25 cellular contexts compared by ENCODE assay signal in genomic region chr19:13238891-13239534, GRCh38.
A peak's percentile ranks its signal among the peaks of the same experiment; 100 is the strongest.
DNase-seq lines count a peak whose midpoint lies in the region; ATAC-seq and TF ChIP-seq lines count a peak whose summit lies in the region.
"Had no signal": no experiment of that assay in that cellular context is flagged by ENCODE, and none has a peak within 500 bp of the region (broad histone marks: within the 10 kb centered on the region; RNA-seq: fewer than 3 reads in every experiment).

No MANE protein-coding gene starts in this region.

- H3K4me2 ChIP-seq in osteoblast (ENCODE audit: insufficient read depth, low read length): no peak overlapping the region
- H3K4me2 ChIP-seq: KMS-11 had no signal

- no peak overlapping the region for H3K27ac ChIP-seq in CD4-positive, CD25-positive, alpha-beta regulatory T cell (ENCODE audit: insufficient read depth, low read length, poor library complexity, severe bottlenecking)
- H3K27ac ChIP-seq in osteoblast (ENCODE audit: low read depth, low read length): no peak overlapping the region
- no peak overlapping the region for H3K27ac ChIP-seq in ascending aorta
- H3K27ac ChIP-seq: KMS-11, SJSA1 had no signal

- no peak overlapping the region for H2AFZ ChIP-seq in osteoblast (ENCODE audit: low read length)

- TF ChIP-seq CTCF in WTC11 (IDR thresholded peaks at IDR 0.05): no peak
- TF ChIP-seq CTCF in osteoblast (IDR thresholded peaks at IDR 0.05; ENCODE audit: extremely low read depth, low read depth, low read length): no peak
- no peak for TF ChIP-seq CTCF in ascending aorta (IDR thresholded peaks at IDR 0.05)
- TF ChIP-seq CTCF in GM20000 (IDR thresholded peaks at IDR 0.05; ENCODE audit: extremely low read depth, missing control alignments): no peak

- no peak for DNase-seq in CD4-positive, CD25-positive, alpha-beta regulatory T cell
- DNase-seq in ELF-1 (ENCODE audit: low read depth, low spot score): peak; percentile 15
- no peak for DNase-seq in WTC11 (ENCODE audit: low spot score)
- DNase-seq in osteoblast (ENCODE audit: insufficient read length, low spot score, missing footprints): peak; percentile 82
- DNase-seq in ascending aorta (ENCODE audit: low spot score in 2 of 2): no peak
- no peak for DNase-seq in GM20000 (ENCODE audit: low spot score)
- DNase-seq: C1 segment of cervical spinal cord; Caco-2; CD8-positive, alpha-beta T cell; DMS 273 treated with DMSO at 0.1 percent for 48 hours; DMS79; EL; GF-D8; H9; HFFc6; MM.1S; NCI-H2029; NCI-H446; NCI-H524 treated with DMSO at 0.1 percent for 48 hours; NCI-H774; Right ventricle myocardium superior; RPMI8226 had no signal

- H3K36me3 ChIP-seq in CD4-positive, CD25-positive, alpha-beta regulatory T cell (ENCODE audit: control insufficient read depth, insufficient read depth, low read length): no peaks in the 10 kb centered on the region
- H3K36me3 ChIP-seq in osteoblast (ENCODE audit: insufficient read depth, low read length) (no peaks in the 10 kb centered on the region), ascending aorta (no peaks in the 10 kb centered on the region)
- H3K36me3 ChIP-seq: SJSA1 had no signal

- H3K4me3 ChIP-seq in CD4-positive, CD25-positive, alpha-beta regulatory T cell (ENCODE audit: low read depth, low read length): no peak overlapping the region
- H3K4me3 ChIP-seq in osteoblast (ENCODE audit: insufficient read depth, low read length) (no peak overlapping the region), ascending aorta (no peak overlapping the region)
- H3K4me3 ChIP-seq: SJSA1 had no signal

- H3K4me1 Mint-ChIP-seq in CD4-positive, CD25-positive, alpha-beta regulatory T cell: peaks cover 0 to 35% (median 17%) of the 10 kb centered on the region in 4 donors
- H3K4me1 Mint-ChIP-seq in WTC11: peaks cover 35% of the 10 kb centered on the region

- no peak for ATAC-seq in CD4-positive, CD25-positive, alpha-beta regulatory T cell (ENCODE audit: low read depth in 2 of 2)
- no peak for ATAC-seq in WTC11
- ATAC-seq in GM19455 (IDR thresholded peaks at IDR 0.05; ENCODE audit: unreplicated experiment): no peak
- ATAC-seq: CD8-positive, alpha-beta T cell had no signal

- POLR2A ChIA-PET in WTC11 (lab: Charles Lee): no interaction called here

- H4K20me1 ChIP-seq in osteoblast (ENCODE audit: insufficient read depth, low read length): peaks cover 2% of the 10 kb centered on the region

- H3K4me1 ChIP-seq in CD4-positive, CD25-positive, alpha-beta regulatory T cell (ENCODE audit: control insufficient read depth, insufficient read depth, low read length, poor library complexity, severe bottlenecking): peaks cover 15% of the 10 kb centered on the region
- H3K4me1 ChIP-seq in osteoblast (ENCODE audit: insufficient read depth, low read length) (no peaks in the 10 kb centered on the region), ascending aorta (no peaks in the 10 kb centered on the region)
- H3K4me1 ChIP-seq: Caco-2 had no signal

- CTCF ChIA-PET in WTC11 (lab: Charles Lee): interaction anchor here (2.2 kb wide), 1 partner anchor 43 kb away, joined by 8 read pairs; no protein-coding TSS in a partner anchor

- no peak overlapping the region for H3K4me3 Mint-ChIP-seq in CD4-positive, CD25-positive, alpha-beta regulatory T cell
- no peak overlapping the region for H3K4me3 Mint-ChIP-seq in WTC11
- H3K4me3 Mint-ChIP-seq: CD8-positive, alpha-beta T cell; H9; HFFc6 had no signal

- H3K79me2 ChIP-seq in osteoblast (ENCODE audit: insufficient read depth, low read length): no peaks in the 10 kb centered on the region

- H3K27me3 ChIP-seq in CD4-positive, CD25-positive, alpha-beta regulatory T cell (ENCODE audit: control insufficient read depth, insufficient read depth, low read length): no peaks in the 10 kb centered on the region
- no peaks in the 10 kb centered on the region for H3K27me3 ChIP-seq in osteoblast (ENCODE audit: insufficient read depth, low read length)
- H3K27me3 ChIP-seq in ascending aorta: no peaks in the 10 kb centered on the region
- H3K27me3 ChIP-seq: SJSA1 had no signal

- H3K9me3 ChIP-seq in CD4-positive, CD25-positive, alpha-beta regulatory T cell (ENCODE audit: control insufficient read depth in 2 of 2, low read length in 2 of 2): peaks cover 0 to 5% of the 10 kb centered on the region in 2 experiments
- H3K9me3 ChIP-seq in osteoblast (ENCODE audit: low read depth, low read length) (no peaks in the 10 kb centered on the region), ascending aorta (no peaks in the 10 kb centered on the region)
- H3K9me3 ChIP-seq: Caco-2, SJSA1 had no signal

- H3K9me3 Mint-ChIP-seq in CD4-positive, CD25-positive, alpha-beta regulatory T cell: peaks cover 0 to 7% (median 2%) of the 10 kb centered on the region in 7 donors
- H3K9me3 Mint-ChIP-seq in WTC11: peaks cover 26% of the 10 kb centered on the region
- H3K9me3 Mint-ChIP-seq: CD8-positive, alpha-beta T cell had no signal

- intact Hi-C loops in ascending aorta (cut with DNase I): no loop called here

- peak overlapping the region in 2 of 3 donors; percentile 31 to 41 for H3K27ac Mint-ChIP-seq in CD4-positive, CD25-positive, alpha-beta regulatory T cell
- H3K27ac Mint-ChIP-seq in WTC11: 0 out of 2 replicates have a peak overlapping the region, but pooled peaks have one; percentile 33
- H3K27ac Mint-ChIP-seq: CD8-positive, alpha-beta T cell; H9; HFFc6 had no signal

- H3K36me3 Mint-ChIP-seq in CD4-positive, CD25-positive, alpha-beta regulatory T cell: no peaks in the 10 kb centered on the region
- peaks cover 26% of the 10 kb centered on the region for H3K36me3 Mint-ChIP-seq in WTC11
- H3K36me3 Mint-ChIP-seq: CD8-positive, alpha-beta T cell had no signal

- peaks cover 8% of the 10 kb centered on the region for H3K27me3 Mint-ChIP-seq in CD4-positive, CD25-positive, alpha-beta regulatory T cell
- peaks cover 8% of the 10 kb centered on the region for H3K27me3 Mint-ChIP-seq in WTC11 (ENCODE audit: low read depth)

TF ChIP-seq in WTC11, 78 proteins besides CTCF, POLR2A, EP300 and RAD21:
- TF ChIP-seq ZNF263 (CRISPR knock-in tag; IDR thresholded peaks at IDR 0.05; ENCODE audit: low read depth) (no peak), USF2 (CRISPR knock-in tag; IDR thresholded peaks at IDR 0.05) (peak; percentile 53; the same call in 1 of the 2 replicates)
TF ChIP-seq in WTC11: peak in this region for 1.

Comparison
In these comparisons a context has a peak if more than half of its experiments do, and no peak if none do; other contexts are left out.
1. DNase-seq: peak in ELF-1 (single experiment) and osteoblast (single experiment); none in CD4-positive, CD25-positive, alpha-beta regulatory T cell (0 of 3), WTC11 (single experiment), ascending aorta (0 of 2) and GM20000 (single experiment).